1 cellular context compared by ENCODE assay signal in the genomic region with DNA sequence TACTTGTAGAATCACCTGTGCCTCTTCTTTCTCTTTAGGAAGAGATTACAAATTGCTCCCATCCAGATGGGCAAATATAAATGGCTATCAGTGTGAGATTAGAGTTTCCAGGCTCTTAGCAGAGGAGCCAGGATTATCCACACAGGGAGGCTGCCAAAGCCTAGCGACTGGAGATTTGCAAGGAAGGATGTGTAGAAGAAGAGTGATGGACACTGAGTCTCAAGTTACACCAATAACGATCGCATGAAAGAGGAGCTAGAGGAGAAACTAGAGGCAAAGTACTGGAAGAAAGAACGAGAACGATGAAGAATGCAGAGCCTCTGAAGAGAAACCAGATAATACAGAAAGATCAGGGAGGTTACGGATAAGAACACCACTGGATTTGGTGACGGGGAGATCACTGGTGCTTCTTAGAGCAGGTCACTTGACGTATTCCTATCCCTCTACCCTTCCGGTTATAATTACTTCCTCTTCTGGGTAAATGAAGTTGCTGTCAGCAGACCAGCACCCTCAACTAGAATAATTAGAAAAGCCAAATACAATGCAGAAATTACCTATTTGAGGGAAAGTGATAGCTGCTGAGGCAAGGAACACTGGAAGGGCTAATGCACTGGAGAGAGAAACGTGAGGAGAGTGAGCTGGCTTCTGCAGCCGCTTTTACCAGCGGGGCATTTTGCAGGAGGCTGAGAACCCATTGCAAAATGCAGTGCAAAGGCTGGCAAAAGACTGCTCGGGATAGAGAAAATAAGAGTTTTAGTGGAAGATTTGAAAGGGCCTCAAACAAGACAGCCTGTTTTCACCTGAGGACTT.
TF ChIP-seq lines count a peak whose summit lies in the region.

No MANE protein-coding gene starts in this region.

TF ChIP-seq in HCT116, 20 proteins besides CTCF, POLR2A, EP300 and RAD21:
- TF ChIP-seq SRF (IDR thresholded peaks at IDR 0.05; ENCODE audit: low read depth) (no peak), SIN3A (IDR thresholded peaks at IDR 0.05; ENCODE audit: low read depth) (no peak), EZH2phosphoT487 (IDR thresholded peaks at IDR 0.05; ENCODE audit: borderline replicate concordance) (no peak), ELF1 (IDR thresholded peaks at IDR 0.05; ENCODE audit: borderline replicate concordance, low read depth) (no peak), POLR2AphosphoS5 (IDR thresholded peaks at IDR 0.05; ENCODE audit: low read depth, low read length) (no peak), SP1 (IDR thresholded peaks at IDR 0.05; ENCODE audit: low read depth) (no peak), EZH2 (IDR thresholded peaks at IDR 0.05) (no peak), TCF7L2 (IDR thresholded peaks at IDR 0.05; ENCODE audit: borderline replicate concordance, extremely low read depth, insufficient read depth, insufficient read length) (no peak), CBX3 (IDR thresholded peaks at IDR 0.05; ENCODE audit: low read depth) (no peak), CEBPB (IDR thresholded peaks at IDR 0.05; ENCODE audit: low read depth) (no peak), JUND (IDR thresholded peaks at IDR 0.05) (no peak), EGR1 (IDR thresholded peaks at IDR 0.05; ENCODE audit: low read depth) (no peak), ZNF274 (IDR thresholded peaks at IDR 0.05; ENCODE audit: low read depth, low read length) (no peak)
- TF ChIP-seq, protein P1, sequence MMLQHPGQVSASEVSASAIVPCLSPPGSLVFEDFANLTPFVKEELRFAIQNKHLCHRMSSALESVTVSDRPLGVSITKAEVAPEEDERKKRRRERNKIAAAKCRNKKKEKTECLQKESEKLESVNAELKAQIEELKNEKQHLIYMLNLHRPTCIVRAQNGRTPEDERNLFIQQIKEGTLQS (IDR thresholded peaks at IDR 0.05), result no peak
- TF ChIP-seq, protein P2, sequence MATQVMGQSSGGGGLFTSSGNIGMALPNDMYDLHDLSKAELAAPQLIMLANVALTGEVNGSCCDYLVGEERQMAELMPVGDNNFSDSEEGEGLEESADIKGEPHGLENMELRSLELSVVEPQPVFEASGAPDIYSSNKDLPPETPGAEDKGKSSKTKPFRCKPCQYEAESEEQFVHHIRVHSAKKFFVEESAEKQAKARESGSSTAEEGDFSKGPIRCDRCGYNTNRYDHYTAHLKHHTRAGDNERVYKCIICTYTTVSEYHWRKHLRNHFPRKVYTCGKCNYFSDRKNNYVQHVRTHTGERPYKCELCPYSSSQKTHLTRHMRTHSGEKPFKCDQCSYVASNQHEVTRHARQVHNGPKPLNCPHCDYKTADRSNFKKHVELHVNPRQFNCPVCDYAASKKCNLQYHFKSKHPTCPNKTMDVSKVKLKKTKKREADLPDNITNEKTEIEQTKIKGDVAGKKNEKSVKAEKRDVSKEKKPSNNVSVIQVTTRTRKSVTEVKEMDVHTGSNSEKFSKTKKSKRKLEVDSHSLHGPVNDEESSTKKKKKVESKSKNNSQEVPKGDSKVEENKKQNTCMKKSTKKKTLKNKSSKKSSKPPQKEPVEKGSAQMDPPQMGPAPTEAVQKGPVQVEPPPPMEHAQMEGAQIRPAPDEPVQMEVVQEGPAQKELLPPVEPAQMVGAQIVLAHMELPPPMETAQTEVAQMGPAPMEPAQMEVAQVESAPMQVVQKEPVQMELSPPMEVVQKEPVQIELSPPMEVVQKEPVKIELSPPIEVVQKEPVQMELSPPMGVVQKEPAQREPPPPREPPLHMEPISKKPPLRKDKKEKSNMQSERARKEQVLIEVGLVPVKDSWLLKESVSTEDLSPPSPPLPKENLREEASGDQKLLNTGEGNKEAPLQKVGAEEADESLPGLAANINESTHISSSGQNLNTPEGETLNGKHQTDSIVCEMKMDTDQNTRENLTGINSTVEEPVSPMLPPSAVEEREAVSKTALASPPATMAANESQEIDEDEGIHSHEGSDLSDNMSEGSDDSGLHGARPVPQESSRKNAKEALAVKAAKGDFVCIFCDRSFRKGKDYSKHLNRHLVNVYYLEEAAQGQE (IDR thresholded peaks at IDR 0.05; ENCODE audit: low read depth), result no peak
- TF ChIP-seq, protein P3, sequence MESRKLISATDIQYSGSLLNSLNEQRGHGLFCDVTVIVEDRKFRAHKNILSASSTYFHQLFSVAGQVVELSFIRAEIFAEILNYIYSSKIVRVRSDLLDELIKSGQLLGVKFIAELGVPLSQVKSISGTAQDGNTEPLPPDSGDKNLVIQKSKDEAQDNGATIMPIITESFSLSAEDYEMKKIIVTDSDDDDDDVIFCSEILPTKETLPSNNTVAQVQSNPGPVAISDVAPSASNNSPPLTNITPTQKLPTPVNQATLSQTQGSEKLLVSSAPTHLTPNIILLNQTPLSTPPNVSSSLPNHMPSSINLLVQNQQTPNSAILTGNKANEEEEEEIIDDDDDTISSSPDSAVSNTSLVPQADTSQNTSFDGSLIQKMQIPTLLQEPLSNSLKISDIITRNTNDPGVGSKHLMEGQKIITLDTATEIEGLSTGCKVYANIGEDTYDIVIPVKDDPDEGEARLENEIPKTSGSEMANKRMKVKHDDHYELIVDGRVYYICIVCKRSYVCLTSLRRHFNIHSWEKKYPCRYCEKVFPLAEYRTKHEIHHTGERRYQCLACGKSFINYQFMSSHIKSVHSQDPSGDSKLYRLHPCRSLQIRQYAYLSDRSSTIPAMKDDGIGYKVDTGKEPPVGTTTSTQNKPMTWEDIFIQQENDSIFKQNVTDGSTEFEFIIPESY (IDR thresholded peaks at IDR 0.05; ENCODE audit: extremely low read depth, insufficient replicate concordance, low read length), result no peak
